Comparison of ENCODE assay signal across 1 cellular context in the genomic region with DNA sequence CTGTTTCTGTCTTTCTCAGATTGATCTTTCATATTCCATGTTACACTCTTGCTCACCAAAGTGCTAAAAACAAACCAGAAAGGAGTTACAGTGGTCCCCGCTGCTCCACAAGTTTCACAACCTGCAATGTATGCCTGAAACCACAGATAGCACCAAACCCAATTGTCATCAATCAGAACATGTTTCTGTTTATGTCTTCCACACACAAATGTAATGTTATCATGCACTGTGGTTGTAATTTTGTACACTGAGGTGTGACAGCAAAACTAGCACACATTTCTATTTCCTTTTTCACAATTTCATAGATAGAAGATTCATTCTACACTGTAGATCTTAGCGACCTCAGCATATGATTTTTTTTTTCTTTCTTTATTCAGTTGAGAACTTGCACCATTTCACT.
TF ChIP-seq lines count a peak whose summit lies in the region.

No MANE protein-coding gene starts in this region.

TF ChIP-seq in H1, 55 proteins besides CTCF, POLR2A, EP300 and RAD21:
- TF ChIP-seq NRF1 (IDR thresholded peaks at IDR 0.05; ENCODE audit: low read depth, low read length) = no peak
- no peak for TF ChIP-seq SP2 (IDR thresholded peaks at IDR 0.05; ENCODE audit: low read length)
- no peak for TF ChIP-seq SUZ12 (IDR thresholded peaks at IDR 0.05; ENCODE audit: low read length)
- no peak for TF ChIP-seq POLR2AphosphoS5 (IDR thresholded peaks at IDR 0.05; ENCODE audit: low read depth, low read length)
- no peak for TF ChIP-seq MAFK (IDR thresholded peaks at IDR 0.05; ENCODE audit: low read depth, low read length)
- TF ChIP-seq GABPA (IDR thresholded peaks at IDR 0.05; ENCODE audit: borderline replicate concordance, insufficient read depth, low read length) = no peak
- no peak for TF ChIP-seq HDAC6 (IDR thresholded peaks at IDR 0.05; ENCODE audit: low read depth, low read length)
- no peak for TF ChIP-seq CREB1 (IDR thresholded peaks at IDR 0.05)
- TF ChIP-seq, protein P1, sequence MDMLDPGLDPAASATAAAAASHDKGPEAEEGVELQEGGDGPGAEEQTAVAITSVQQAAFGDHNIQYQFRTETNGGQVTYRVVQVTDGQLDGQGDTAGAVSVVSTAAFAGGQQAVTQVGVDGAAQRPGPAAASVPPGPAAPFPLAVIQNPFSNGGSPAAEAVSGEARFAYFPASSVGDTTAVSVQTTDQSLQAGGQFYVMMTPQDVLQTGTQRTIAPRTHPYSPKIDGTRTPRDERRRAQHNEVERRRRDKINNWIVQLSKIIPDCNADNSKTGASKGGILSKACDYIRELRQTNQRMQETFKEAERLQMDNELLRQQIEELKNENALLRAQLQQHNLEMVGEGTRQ (IDR thresholded peaks at IDR 0.05; ENCODE audit: low read length) = no peak
- TF ChIP-seq SP1 (IDR thresholded peaks at IDR 0.05; ENCODE audit: low read depth, low read length) = no peak
- no peak for TF ChIP-seq TAF7 (optimal IDR thresholded peaks at IDR 0.05; ENCODE audit: borderline replicate concordance, low read depth, low read length)
- no peak for TF ChIP-seq FOSL1 (IDR thresholded peaks at IDR 0.05; ENCODE audit: insufficient read depth, low read depth, low read length)
- no peak for TF ChIP-seq JUND (IDR thresholded peaks at IDR 0.05; ENCODE audit: low read length)
- no peak for TF ChIP-seq PHF8 (conservative IDR thresholded peaks at IDR 0.05; ENCODE audit: low read depth, low read length)
- no peak for TF ChIP-seq RNF2 (IDR thresholded peaks at IDR 0.05; ENCODE audit: borderline replicate concordance, low read depth, low read length, missing control alignments, poor library complexity, severe bottlenecking)
- TF ChIP-seq, protein P2, sequence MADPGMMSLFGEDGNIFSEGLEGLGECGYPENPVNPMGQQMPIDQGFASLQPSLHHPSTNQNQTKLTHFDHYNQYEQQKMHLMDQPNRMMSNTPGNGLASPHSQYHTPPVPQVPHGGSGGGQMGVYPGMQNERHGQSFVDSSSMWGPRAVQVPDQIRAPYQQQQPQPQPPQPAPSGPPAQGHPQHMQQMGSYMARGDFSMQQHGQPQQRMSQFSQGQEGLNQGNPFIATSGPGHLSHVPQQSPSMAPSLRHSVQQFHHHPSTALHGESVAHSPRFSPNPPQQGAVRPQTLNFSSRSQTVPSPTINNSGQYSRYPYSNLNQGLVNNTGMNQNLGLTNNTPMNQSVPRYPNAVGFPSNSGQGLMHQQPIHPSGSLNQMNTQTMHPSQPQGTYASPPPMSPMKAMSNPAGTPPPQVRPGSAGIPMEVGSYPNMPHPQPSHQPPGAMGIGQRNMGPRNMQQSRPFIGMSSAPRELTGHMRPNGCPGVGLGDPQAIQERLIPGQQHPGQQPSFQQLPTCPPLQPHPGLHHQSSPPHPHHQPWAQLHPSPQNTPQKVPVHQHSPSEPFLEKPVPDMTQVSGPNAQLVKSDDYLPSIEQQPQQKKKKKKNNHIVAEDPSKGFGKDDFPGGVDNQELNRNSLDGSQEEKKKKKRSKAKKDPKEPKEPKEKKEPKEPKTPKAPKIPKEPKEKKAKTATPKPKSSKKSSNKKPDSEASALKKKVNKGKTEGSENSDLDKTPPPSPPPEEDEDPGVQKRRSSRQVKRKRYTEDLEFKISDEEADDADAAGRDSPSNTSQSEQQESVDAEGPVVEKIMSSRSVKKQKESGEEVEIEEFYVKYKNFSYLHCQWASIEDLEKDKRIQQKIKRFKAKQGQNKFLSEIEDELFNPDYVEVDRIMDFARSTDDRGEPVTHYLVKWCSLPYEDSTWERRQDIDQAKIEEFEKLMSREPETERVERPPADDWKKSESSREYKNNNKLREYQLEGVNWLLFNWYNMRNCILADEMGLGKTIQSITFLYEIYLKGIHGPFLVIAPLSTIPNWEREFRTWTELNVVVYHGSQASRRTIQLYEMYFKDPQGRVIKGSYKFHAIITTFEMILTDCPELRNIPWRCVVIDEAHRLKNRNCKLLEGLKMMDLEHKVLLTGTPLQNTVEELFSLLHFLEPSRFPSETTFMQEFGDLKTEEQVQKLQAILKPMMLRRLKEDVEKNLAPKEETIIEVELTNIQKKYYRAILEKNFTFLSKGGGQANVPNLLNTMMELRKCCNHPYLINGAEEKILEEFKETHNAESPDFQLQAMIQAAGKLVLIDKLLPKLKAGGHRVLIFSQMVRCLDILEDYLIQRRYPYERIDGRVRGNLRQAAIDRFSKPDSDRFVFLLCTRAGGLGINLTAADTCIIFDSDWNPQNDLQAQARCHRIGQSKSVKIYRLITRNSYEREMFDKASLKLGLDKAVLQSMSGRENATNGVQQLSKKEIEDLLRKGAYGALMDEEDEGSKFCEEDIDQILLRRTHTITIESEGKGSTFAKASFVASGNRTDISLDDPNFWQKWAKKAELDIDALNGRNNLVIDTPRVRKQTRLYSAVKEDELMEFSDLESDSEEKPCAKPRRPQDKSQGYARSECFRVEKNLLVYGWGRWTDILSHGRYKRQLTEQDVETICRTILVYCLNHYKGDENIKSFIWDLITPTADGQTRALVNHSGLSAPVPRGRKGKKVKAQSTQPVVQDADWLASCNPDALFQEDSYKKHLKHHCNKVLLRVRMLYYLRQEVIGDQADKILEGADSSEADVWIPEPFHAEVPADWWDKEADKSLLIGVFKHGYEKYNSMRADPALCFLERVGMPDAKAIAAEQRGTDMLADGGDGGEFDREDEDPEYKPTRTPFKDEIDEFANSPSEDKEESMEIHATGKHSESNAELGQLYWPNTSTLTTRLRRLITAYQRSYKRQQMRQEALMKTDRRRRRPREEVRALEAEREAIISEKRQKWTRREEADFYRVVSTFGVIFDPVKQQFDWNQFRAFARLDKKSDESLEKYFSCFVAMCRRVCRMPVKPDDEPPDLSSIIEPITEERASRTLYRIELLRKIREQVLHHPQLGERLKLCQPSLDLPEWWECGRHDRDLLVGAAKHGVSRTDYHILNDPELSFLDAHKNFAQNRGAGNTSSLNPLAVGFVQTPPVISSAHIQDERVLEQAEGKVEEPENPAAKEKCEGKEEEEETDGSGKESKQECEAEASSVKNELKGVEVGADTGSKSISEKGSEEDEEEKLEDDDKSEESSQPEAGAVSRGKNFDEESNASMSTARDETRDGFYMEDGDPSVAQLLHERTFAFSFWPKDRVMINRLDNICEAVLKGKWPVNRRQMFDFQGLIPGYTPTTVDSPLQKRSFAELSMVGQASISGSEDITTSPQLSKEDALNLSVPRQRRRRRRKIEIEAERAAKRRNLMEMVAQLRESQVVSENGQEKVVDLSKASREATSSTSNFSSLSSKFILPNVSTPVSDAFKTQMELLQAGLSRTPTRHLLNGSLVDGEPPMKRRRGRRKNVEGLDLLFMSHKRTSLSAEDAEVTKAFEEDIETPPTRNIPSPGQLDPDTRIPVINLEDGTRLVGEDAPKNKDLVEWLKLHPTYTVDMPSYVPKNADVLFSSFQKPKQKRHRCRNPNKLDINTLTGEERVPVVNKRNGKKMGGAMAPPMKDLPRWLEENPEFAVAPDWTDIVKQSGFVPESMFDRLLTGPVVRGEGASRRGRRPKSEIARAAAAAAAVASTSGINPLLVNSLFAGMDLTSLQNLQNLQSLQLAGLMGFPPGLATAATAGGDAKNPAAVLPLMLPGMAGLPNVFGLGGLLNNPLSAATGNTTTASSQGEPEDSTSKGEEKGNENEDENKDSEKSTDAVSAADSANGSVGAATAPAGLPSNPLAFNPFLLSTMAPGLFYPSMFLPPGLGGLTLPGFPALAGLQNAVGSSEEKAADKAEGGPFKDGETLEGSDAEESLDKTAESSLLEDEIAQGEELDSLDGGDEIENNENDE (IDR thresholded peaks at IDR 0.05; ENCODE audit: insufficient replicate concordance, low read length) = no peak
